In the genomic region with DNA sequence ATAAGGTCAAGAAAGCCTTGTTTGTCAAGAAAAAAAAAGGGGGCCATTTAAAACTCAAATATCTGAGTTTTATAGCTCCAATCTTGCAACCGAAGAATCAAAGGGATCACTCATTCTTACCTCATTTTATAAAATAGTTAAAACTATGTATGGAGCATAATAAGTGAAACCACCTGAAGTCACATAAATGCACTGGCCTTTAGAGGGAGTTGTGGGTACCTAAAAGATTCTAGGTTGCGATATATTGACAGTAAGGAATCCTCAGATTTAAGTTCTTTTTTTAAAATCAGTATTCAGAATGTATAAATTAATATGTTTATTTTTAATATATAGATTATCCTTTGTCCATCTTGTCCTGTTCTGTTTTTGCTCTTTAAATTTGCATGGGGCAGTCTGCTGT, we compare ENCODE assay signal across 1 cellular context.
TF ChIP-seq lines count a peak whose summit lies in the region.

No MANE protein-coding gene starts in this region.

TF ChIP-seq in endothelial cell of umbilical vein, 7 proteins besides CTCF, POLR2A, EP300 and RAD21:
- no peak for TF ChIP-seq EZH2 (IDR thresholded peaks at IDR 0.05; ENCODE audit: borderline replicate concordance, low read depth, low read length, severe bottlenecking)
- TF ChIP-seq JUN (IDR thresholded peaks at IDR 0.05; ENCODE audit: borderline replicate concordance, insufficient read depth, insufficient read length, low read depth): no peak
- TF ChIP-seq GATA2 (IDR thresholded peaks at IDR 0.05; ENCODE audit: insufficient read depth, insufficient read length, low read depth, low read length): no peak
- TF ChIP-seq FOS (IDR thresholded peaks at IDR 0.05; ENCODE audit: borderline replicate concordance, insufficient read depth, low read length): no peak
- no peak for TF ChIP-seq POLR2AphosphoS5 (IDR thresholded peaks at IDR 0.05; ENCODE audit: insufficient read depth, low read depth, low read length)
- no peak for TF ChIP-seq MYC (IDR thresholded peaks at IDR 0.05; ENCODE audit: low read depth, low read length)
- TF ChIP-seq, protein P1, sequence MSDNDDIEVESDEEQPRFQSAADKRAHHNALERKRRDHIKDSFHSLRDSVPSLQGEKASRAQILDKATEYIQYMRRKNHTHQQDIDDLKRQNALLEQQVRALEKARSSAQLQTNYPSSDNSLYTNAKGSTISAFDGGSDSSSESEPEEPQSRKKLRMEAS (IDR thresholded peaks at IDR 0.05; ENCODE audit: insufficient read depth, insufficient read length): no peak
TF ChIP-seq in endothelial cell of umbilical vein: peak in this region for 0.
